ENCODE assay signal across 8 cellular contexts in genomic region chr1:224183591-224184312, GRCh38. TPM values are rescaled to one million over a fixed set of nuclear protein-coding genes. Genes with fewer than 3 reads are reported as not detected.
DNase-seq lines count a peak whose midpoint lies in the region; ATAC-seq and TF ChIP-seq lines count a peak whose summit lies in the region.

No MANE protein-coding gene starts in this region.

- TF ChIP-seq EP300 in transverse colon (IDR thresholded peaks at IDR 0.05; ENCODE audit: low read depth), result no peak

- peak in 1 of 5 experiments; percentile 5 for TF ChIP-seq CTCF in transverse colon (IDR thresholded peaks at IDR 0.05)

- peaks cover 6 to 37% (median 18%) of the 10 kb centered on the region in 4 donors for H3K4me1 ChIP-seq in transverse colon

- no peak for TF ChIP-seq POLR2A in transverse colon (IDR thresholded peaks at IDR 0.05)

- peak; percentile 51 for DNase-seq in DMS153 treated with DMSO at 0.1 percent for 48 hours (lab: John Stamatoyannopoulos, UW; ENCODE audit: unreplicated experiment)
- peak; percentile 68 for DNase-seq in HT1080 (ENCODE audit: low read depth)
- DNase-seq in RKO (ENCODE audit: low spot score), result peak; percentile 78
- DNase-seq in activated gamma-delta T cell treated with anti-CD3 and anti-CD28 coated beads, Interleukin-2, amount 50 U/mL, for 16 hours (ENCODE audit: low read depth), result peak; percentile 38
- DNase-seq in germinal center (ENCODE audit: low spot score), result peak; percentile 57
- DNase-seq in nucleus accumbens (lab: John Stamatoyannopoulos, UW), result peak in 46 of 56 donors; percentile 25 to 76 (median 63)
- DNase-seq in transverse colon, result peak; percentile 56

- H3K36me3 ChIP-seq in transverse colon, result no peaks in the 10 kb centered on the region

- H3K9me3 ChIP-seq in transverse colon, result no peaks in the 10 kb centered on the region

- WGBS in transverse colon (ENCODE audit: low coverage in 1 of 2), 2 donors, result 0 to 20% methylated on average over 1 to 19 of the region's 53 CpGs

- intact Hi-C loops in transverse colon (cut with DNase I; ENCODE audit: low total_unique reads), result loop anchor here (10.0 kb wide), 1 partner anchor 151 kb away; the partner anchor contains the start of gene NVL

- peak overlapping the region; percentile 67 to 86 (median 80) for H3K4me3 ChIP-seq in transverse colon

- ATAC-seq in GM21390 (IDR thresholded peaks at IDR 0.05; ENCODE audit: unreplicated experiment), result peak; percentile 51

- in situ Hi-C loops in transverse colon (cut with MboI; ENCODE audit: low pct_ligation_motif_present in 1 of 4, low pct_unique_long_range_greater_than_20kb in 1 of 4, low sequenced_read_pairs in 3 of 4), result no loop called here

- H3K27me3 ChIP-seq in transverse colon, result no peaks in the 10 kb centered on the region

- H3K27ac ChIP-seq in transverse colon, result peak overlapping the region; percentile 89 to 98 (median 94)

RNA-seq across cellular contexts. Expression of gene DEGS1, which starts 0.7 kb away (rescaled TPM):
- 64.7 and 88.3 TPM in 2 replicates for total RNA-seq in HT1080 (2014; rRNA removed; shearing (Covaris generic))
- 90.7 and 105 TPM in 2 replicates for polyA plus RNA-seq in HT1080 (2015; cell fraction: cytosol; rRNA removed)
- polyA plus RNA-seq in HT1080 (2015; cell fraction: nucleus; rRNA removed), result 96.3 and 106 TPM in 2 replicates
- total RNA-seq in transverse colon, result 10 to 100 TPM; 19.1 to 32.9 (median 22.6) TPM

Comparison
In these comparisons a context has a peak if more than half of its experiments do, and no peak if none do; other contexts are left out.
1. Peak in every context shown above with its lines: DNase-seq, ATAC-seq, H3K4me3 ChIP-seq and H3K27ac ChIP-seq.